ENCODE assay signal across 9 cellular contexts in the genomic region with DNA sequence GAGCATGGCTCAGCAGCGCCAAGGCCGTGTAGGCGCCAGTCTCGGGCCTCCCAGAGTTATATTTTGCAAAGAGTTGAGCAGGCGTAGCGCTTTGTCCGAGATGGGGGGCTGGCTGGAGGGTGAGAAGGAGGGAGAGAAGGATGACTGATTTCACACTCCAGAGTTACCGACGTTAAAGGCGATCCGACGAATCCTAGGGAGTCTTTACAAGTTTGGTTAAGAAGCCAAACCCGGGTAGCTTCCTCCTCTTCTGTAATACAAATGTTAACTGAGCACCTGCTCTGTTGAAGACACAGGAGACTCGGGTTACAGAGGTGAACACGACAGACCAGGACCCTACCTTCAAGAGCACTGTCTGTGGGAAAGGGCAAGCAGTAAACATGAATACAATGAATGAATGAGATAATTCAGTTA. TPM values are rescaled to one million over a fixed set of nuclear protein-coding genes. Genes with fewer than 3 reads are reported as not detected.
DNase-seq lines count a peak whose midpoint lies in the region; ATAC-seq, FAIRE-seq and TF ChIP-seq lines count a peak whose summit lies in the region.
"Had no signal": no experiment of that assay in that cellular context is flagged by ENCODE, and none has a peak within 500 bp of the region (broad histone marks: within the 10 kb centered on the region; RNA-seq: fewer than 3 reads in every experiment).

No MANE protein-coding gene starts in this region.

- no peaks in the 10 kb centered on the region for H3K9me3 Mint-ChIP-seq in activated naive CD4-positive, alpha-beta T cell treated with anti-CD3 and anti-CD28 coated beads, Interleukin-2, amount 10 ng/mL, durations not matched to agents 7 days and 5 days
- H3K9me3 Mint-ChIP-seq in activated T-helper 2 cell treated with anti-CD3 and anti-CD28 coated beads, Interferon-gamma antibody, Interleukin-2, Interleukin-4, amounts not matched to agents 10 μg/mL and 5 μg/mL and 100 μg/mL, durations not matched to agents 14 hours and 24 hours and 36 hours, result no peaks in the 10 kb centered on the region

- peaks cover 38% of the 10 kb centered on the region for H4K20me1 ChIP-seq in HepG2 (ENCODE audit: insufficient read depth, low read length)

- H3K4me1 ChIP-seq in HepG2 (ENCODE audit: insufficient read depth, low read length) (peaks cover 72% of the 10 kb centered on the region), upper lobe of right lung (peaks cover 42% of the 10 kb centered on the region)

- H3K27ac Mint-ChIP-seq in activated naive CD4-positive, alpha-beta T cell treated with anti-CD3 and anti-CD28 coated beads, Interleukin-2, amount 10 ng/mL, durations not matched to agents 7 days and 5 days, result peak overlapping the region; percentile 100
- peak overlapping the region; percentile 99 for H3K27ac Mint-ChIP-seq in activated T-helper 2 cell treated with anti-CD3 and anti-CD28 coated beads, Interferon-gamma antibody, Interleukin-2, Interleukin-4, amounts not matched to agents 10 μg/mL and 5 μg/mL and 100 μg/mL, durations not matched to agents 14 hours and 24 hours and 36 hours

- peak overlapping the region; percentile 99 for H3K4me2 ChIP-seq in HepG2 (ENCODE audit: low read depth, low read length)

- CTCF ChIA-PET in activated naive CD4-positive, alpha-beta T cell treated with anti-CD3 and anti-CD28 coated beads, Interleukin-2, amount 10 ng/mL, durations not matched to agents 7 days and 5 days (lab: Charles Lee), result interaction anchor here (2.2 to 2.4 kb wide), 2 partner anchors 49 to 76 kb away, joined by 8 to 13 read pairs; no protein-coding TSS in a partner anchor
- CTCF ChIA-PET in HepG2 (lab: Yijun Ruan, JAX; ENCODE audit: low intra/inter-chr PET ratio, low total read pairs), result no interaction called here

- H3K4me3 Mint-ChIP-seq in activated naive CD4-positive, alpha-beta T cell treated with anti-CD3 and anti-CD28 coated beads, Interleukin-2, amount 10 ng/mL, durations not matched to agents 7 days and 5 days, result peak overlapping the region; percentile 99
- H3K4me3 Mint-ChIP-seq in activated T-helper 2 cell treated with anti-CD3 and anti-CD28 coated beads, Interferon-gamma antibody, Interleukin-2, Interleukin-4, amounts not matched to agents 10 μg/mL and 5 μg/mL and 100 μg/mL, durations not matched to agents 14 hours and 24 hours and 36 hours (ENCODE audit: low read depth), result peak overlapping the region; percentile 98

- no peak for TF ChIP-seq POLR2A in HepG2 (IDR thresholded peaks at IDR 0.05; ENCODE audit: insufficient read depth in 1 of 2, low read depth in 2 of 2, low read length in 2 of 2)

- H3K4me1 Mint-ChIP-seq in activated naive CD4-positive, alpha-beta T cell treated with anti-CD3 and anti-CD28 coated beads, Interleukin-2, amount 10 ng/mL, durations not matched to agents 7 days and 5 days, result peaks cover 77% of the 10 kb centered on the region
- H3K4me1 Mint-ChIP-seq in activated T-helper 2 cell treated with anti-CD3 and anti-CD28 coated beads, Interferon-gamma antibody, Interleukin-2, Interleukin-4, amounts not matched to agents 10 μg/mL and 5 μg/mL and 100 μg/mL, durations not matched to agents 14 hours and 24 hours and 36 hours (ENCODE audit: low read depth), result peaks cover 50% of the 10 kb centered on the region

- TF ChIP-seq EP300 in HepG2 (IDR thresholded peaks at IDR 0.05; ENCODE audit: low read depth in 2 of 2, low read length in 2 of 2), result no peak
- no peak for TF ChIP-seq EP300 in HepG2 (CRISPR knock-in tag; IDR thresholded peaks at IDR 0.05; ENCODE audit: borderline replicate concordance)

- intact Hi-C loops in activated T-helper 2 cell treated with anti-CD3 and anti-CD28 coated beads, Interferon-gamma antibody, Interleukin-2, Interleukin-4, amounts not matched to agents 10 μg/mL and 5 μg/mL and 100 μg/mL, durations not matched to agents 14 hours and 24 hours and 36 hours (cut with micrococcal nuclease), result loop anchor here (1.0 to 10.0 kb wide), 8 partner anchors 30 to 350 kb away; a partner anchor contains a TSS
- intact Hi-C loops in HepG2 (cut with micrococcal nuclease; ENCODE audit: unreplicated experiment), result loop anchor here (5.0 kb wide), 3 partner anchors 38 to 128 kb away; a partner anchor contains a TSS
- intact Hi-C loops in upper lobe of right lung (cut with DNase I), result no loop called here

- H2AFZ ChIP-seq in HepG2 (ENCODE audit: low read length), result no peak overlapping the region

- FAIRE-seq in HepG2 (lab: Jason Lieb, UNC), result no peak

- WGBS in HepG2 (ENCODE audit: low lambda C conversion rate), result 0% methylated on average over 15 of the region's 15 CpGs

- no peaks in the 10 kb centered on the region for H3K27me3 Mint-ChIP-seq in activated naive CD4-positive, alpha-beta T cell treated with anti-CD3 and anti-CD28 coated beads, Interleukin-2, amount 10 ng/mL, durations not matched to agents 7 days and 5 days
- no peaks in the 10 kb centered on the region for H3K27me3 Mint-ChIP-seq in activated T-helper 2 cell treated with anti-CD3 and anti-CD28 coated beads, Interferon-gamma antibody, Interleukin-2, Interleukin-4, amounts not matched to agents 10 μg/mL and 5 μg/mL and 100 μg/mL, durations not matched to agents 14 hours and 24 hours and 36 hours (ENCODE audit: low read depth)

- peaks cover 28% of the 10 kb centered on the region for H3K36me3 Mint-ChIP-seq in activated naive CD4-positive, alpha-beta T cell treated with anti-CD3 and anti-CD28 coated beads, Interleukin-2, amount 10 ng/mL, durations not matched to agents 7 days and 5 days
- peaks cover 44% of the 10 kb centered on the region for H3K36me3 Mint-ChIP-seq in activated T-helper 2 cell treated with anti-CD3 and anti-CD28 coated beads, Interferon-gamma antibody, Interleukin-2, Interleukin-4, amounts not matched to agents 10 μg/mL and 5 μg/mL and 100 μg/mL, durations not matched to agents 14 hours and 24 hours and 36 hours (ENCODE audit: low read depth)

- TF ChIP-seq RAD21 in HepG2 (CRISPR knock-in tag; IDR thresholded peaks at IDR 0.05), result no peak

- in situ Hi-C loops in HepG2 (cut with HindIII; ENCODE audit: extremely low pct_ligation_motif_present, low pct_unique_long_range_greater_than_20kb), result no loop called here

- H3K79me2 ChIP-seq in HepG2 (ENCODE audit: insufficient read depth, low read length), result peaks cover 51% of the 10 kb centered on the region

- TF ChIP-seq CTCF in HepG2 (CRISPR knock-in tag; IDR thresholded peaks at IDR 0.05), result 0 out of 2 replicates have a peak, but pooled peaks have one; percentile 61
- peak; percentile 19 for TF ChIP-seq CTCF in upper lobe of right lung (IDR thresholded peaks at IDR 0.05)
- TF ChIP-seq CTCF in omental fat pad (IDR thresholded peaks at IDR 0.05), result no peak

- BruUV-seq in HepG2 (replicated peaks; lab: Mats Ljungman, UMichigan), result TSS peak; percentile 64

- peak overlapping the region; percentile 81 for H3K9ac ChIP-seq in HepG2 (ENCODE audit: insufficient read depth, low read depth, low read length)

- H3K36me3 ChIP-seq in HepG2 (replicated peaks in 1 of 2; ENCODE audit: control insufficient read depth in 1 of 2, insufficient read depth in 2 of 2, low read length in 2 of 2), result peaks cover 0 to 3% of the 10 kb centered on the region in 2 experiments; a peak in 1 of 5 replicates
- H3K36me3 ChIP-seq in upper lobe of right lung, result peaks cover 5% of the 10 kb centered on the region

- H3K9me3 ChIP-seq in HepG2 (ENCODE audit: low read length) (no peaks in the 10 kb centered on the region), upper lobe of right lung (no peaks in the 10 kb centered on the region)

- H3K27ac ChIP-seq in HepG2 (ENCODE audit: extremely low read length, insufficient read depth, low read length), result peak overlapping the region; percentile 100
- H3K27ac ChIP-seq in upper lobe of right lung, result peak overlapping the region; percentile 100

- ATAC-seq in HepG2, result no peak
- ATAC-seq in upper lobe of right lung, result no peak
- ATAC-seq in omental fat pad (ENCODE audit: low FRiP score), result no peak

- POLR2A ChIA-PET in HepG2 (lab: Yijun Ruan, JAX), result interaction anchor here (0.8 to 5.5 kb wide), 16 partner anchors 9 to 439 kb away, joined by 3 to 41 read pairs (median 9); a partner anchor contains a TSS

- DNase-seq in activated naive CD4-positive, alpha-beta T cell treated with anti-CD3 and anti-CD28 coated beads, Interleukin-2, amount 10 ng/mL, durations not matched to agents 7 days and 5 days, result no peak
- no peak for DNase-seq in activated naive CD4-positive, alpha-beta T cell (lab: John Stamatoyannopoulos, UW)
- no peak for DNase-seq in activated T-helper 2 cell treated with anti-CD3 and anti-CD28 coated beads, Interferon-gamma antibody, Interleukin-2, Interleukin-4, amounts not matched to agents 10 μg/mL and 5 μg/mL and 100 μg/mL, durations not matched to agents 14 hours and 24 hours and 36 hours (ENCODE audit: low spot score)
- DNase-seq in HepG2 (ENCODE audit: low spot score), result no peak
- DNase-seq in upper lobe of right lung, result no peak
- no peak for DNase-seq in omental fat pad (ENCODE audit: low spot score)
- no peak for DNase-seq in NCI-H2081 treated with DMSO at 0.1 percent for 48 hours (lab: John Stamatoyannopoulos, UW)
- no peak for DNase-seq in GM19238 (ENCODE audit: insufficient read length, low spot score)

- H3K4me3 ChIP-seq in HepG2 (replicated peaks in 1 of 3; ENCODE audit: insufficient read depth in 1 of 3, low read depth in 2 of 3, low read length in 3 of 3) (peak overlapping the region; percentile 70 to 82 (median 79)), upper lobe of right lung (peak overlapping the region; percentile 78)

- H3K27me3 ChIP-seq in HepG2 (ENCODE audit: control insufficient read depth in 1 of 2, insufficient read depth in 2 of 2, low read length in 2 of 2), result no peaks in the 10 kb centered on the region; a peak in 2 of 5 replicates
- no peaks in the 10 kb centered on the region for H3K27me3 ChIP-seq in upper lobe of right lung

RNA-seq across cellular contexts. Expression of a gene that starts 0.8 kb away (rescaled TPM):
- total RNA-seq in activated T-helper 2 cell treated with anti-CD3 and anti-CD28 coated beads, Interferon-gamma antibody, Interleukin-2, Interleukin-4, amounts not matched to agents 10 μg/mL and 5 μg/mL and 100 μg/mL, durations not matched to agents 14 hours and 24 hours and 36 hours, result 247 and 261 TPM in 2 replicates
- total RNA-seq in HepG2 (2016; rRNA removed; fragmentation: Illumina TruSeq; extraction: Trizol), result 17.8 and 63.2 TPM in 2 replicates
- total RNA-seq in HepG2 (2016; cell fraction: cytosol; rRNA removed; fragmentation: Illumina TruSeq; extraction: Trizol; ENCODE audit: low read depth), result 31.8 and 37.1 TPM in 2 replicates
- total RNA-seq in HepG2 (2016; cell fraction: insoluble cytoplasmic fraction; rRNA removed; fragmentation: Illumina TruSeq; extraction: Trizol), result 16.0 and 50.4 TPM in 2 replicates
- 16.5 and 17.5 TPM in 2 replicates for total RNA-seq in HepG2 (2016; cell fraction: membrane; rRNA removed; fragmentation: Illumina TruSeq; extraction: Trizol)
- 46.2 and 49.6 TPM in 2 replicates for total RNA-seq in HepG2 (2016; cell fraction: nucleus; rRNA removed; fragmentation: Illumina TruSeq; extraction: Trizol)
- polyA plus RNA-seq in HepG2 (2011; rRNA removed), result 17.2 and 18.3 TPM in 2 replicates
- polyA plus RNA-seq in HepG2 (2011; cell fraction: cytosol; rRNA removed), result 4.8 and 6.3 TPM in 2 replicates
- polyA plus RNA-seq in HepG2 (2011; cell fraction: nucleus; rRNA removed), result 85.5 and 109 TPM in 2 replicates
- polyA plus RNA-seq in HepG2 (2012), result 43.9 and 44.8 TPM in 2 replicates
- polyA plus RNA-seq in HepG2 (2016; cell fraction: cytosol; fragmentation: Illumina TruSeq; extraction: Trizol; ENCODE audit: low read depth), result 1.2 and 1.6 TPM in 2 replicates
- polyA plus RNA-seq in HepG2 (2016; cell fraction: insoluble cytoplasmic fraction; fragmentation: Illumina TruSeq; extraction: Trizol; ENCODE audit: low read depth), result 25.1 and 41.6 TPM in 2 replicates
- polyA plus RNA-seq in HepG2 (2016; cell fraction: membrane; fragmentation: Illumina TruSeq; extraction: Trizol; ENCODE audit: low read depth), result 2.8 and 4.1 TPM in 2 replicates
- 62.8 and 68.8 TPM in 2 replicates for polyA plus RNA-seq in HepG2 (2016; cell fraction: nucleus; fragmentation: Illumina TruSeq; extraction: Trizol; ENCODE audit: insufficient read depth, low read depth)
- polyA minus RNA-seq in HepG2 (2011; rRNA and poly(A)+ RNA removed; ENCODE audit: low replicate concordance), result 200 and 209 TPM in 2 replicates
- 71.5 and 80.7 TPM in 2 replicates for polyA minus RNA-seq in HepG2 (2011; cell fraction: cytosol; rRNA and poly(A)+ RNA removed)
- 159 and 190 TPM in 2 replicates for polyA minus RNA-seq in HepG2 (2011; cell fraction: nucleus; rRNA and poly(A)+ RNA removed)
- 105 TPM for total RNA-seq in upper lobe of right lung
- 10 to 100 TPM; 57.1 to 99.2 (median 77.1) TPM for total RNA-seq in omental fat pad

RNA-seq across cellular contexts. Expression of a gene that starts 3.7 kb away (rescaled TPM):
- not detected in 2 replicates for total RNA-seq in activated T-helper 2 cell treated with anti-CD3 and anti-CD28 coated beads, Interferon-gamma antibody, Interleukin-2, Interleukin-4, amounts not matched to agents 10 μg/mL and 5 μg/mL and 100 μg/mL, durations not matched to agents 14 hours and 24 hours and 36 hours
- total RNA-seq in HepG2 (2016; rRNA removed; fragmentation: Illumina TruSeq; extraction: Trizol), result 0.07 TPM in 1 of 2 replicates, not detected in the other
- not detected in 2 replicates for total RNA-seq in HepG2 (2016; cell fraction: cytosol; rRNA removed; fragmentation: Illumina TruSeq; extraction: Trizol; ENCODE audit: low read depth)
- total RNA-seq in HepG2 (2016; cell fraction: insoluble cytoplasmic fraction; rRNA removed; fragmentation: Illumina TruSeq; extraction: Trizol), result not detected in 2 replicates
- total RNA-seq in HepG2 (2016; cell fraction: membrane; rRNA removed; fragmentation: Illumina TruSeq; extraction: Trizol), result not detected in 2 replicates
- total RNA-seq in HepG2 (2016; cell fraction: nucleus; rRNA removed; fragmentation: Illumina TruSeq; extraction: Trizol), result not detected in 2 replicates
- polyA plus RNA-seq in HepG2 (2011; rRNA removed), result 0.04 TPM in 1 of 2 replicates, not detected in the other
- polyA plus RNA-seq in HepG2 (2011; cell fraction: cytosol; rRNA removed), result not detected in 2 replicates
- not detected in 2 replicates for polyA plus RNA-seq in HepG2 (2011; cell fraction: nucleus; rRNA removed)
- 0.09 and 0.16 TPM in 2 replicates for polyA plus RNA-seq in HepG2 (2012)
- not detected in 2 replicates for polyA plus RNA-seq in HepG2 (2016; cell fraction: cytosol; fragmentation: Illumina TruSeq; extraction: Trizol; ENCODE audit: low read depth)
- not detected in 2 replicates for polyA plus RNA-seq in HepG2 (2016; cell fraction: insoluble cytoplasmic fraction; fragmentation: Illumina TruSeq; extraction: Trizol; ENCODE audit: low read depth)
- polyA plus RNA-seq in HepG2 (2016; cell fraction: membrane; fragmentation: Illumina TruSeq; extraction: Trizol; ENCODE audit: low read depth), result not detected in 2 replicates
- not detected in 2 replicates for polyA plus RNA-seq in HepG2 (2016; cell fraction: nucleus; fragmentation: Illumina TruSeq; extraction: Trizol; ENCODE audit: insufficient read depth, low read depth)
- polyA minus RNA-seq in HepG2 (2011; rRNA and poly(A)+ RNA removed; ENCODE audit: low replicate concordance), result not detected in 2 replicates
- not detected in 2 replicates for polyA minus RNA-seq in HepG2 (2011; cell fraction: cytosol; rRNA and poly(A)+ RNA removed)
- polyA minus RNA-seq in HepG2 (2011; cell fraction: nucleus; rRNA and poly(A)+ RNA removed), result not detected in 2 replicates
- total RNA-seq in upper lobe of right lung, result not detected
- total RNA-seq in omental fat pad, result not detected
- total RNA-seq: glomerular endothelial cell had no signal

RNA-seq across cellular contexts. Expression of a gene that starts 5.5 kb away (rescaled TPM):
- 20.2 and 20.3 TPM in 2 replicates for total RNA-seq in activated T-helper 2 cell treated with anti-CD3 and anti-CD28 coated beads, Interferon-gamma antibody, Interleukin-2, Interleukin-4, amounts not matched to agents 10 μg/mL and 5 μg/mL and 100 μg/mL, durations not matched to agents 14 hours and 24 hours and 36 hours
- 3.3 and 4.3 TPM in 2 replicates for total RNA-seq in HepG2 (2016; rRNA removed; fragmentation: Illumina TruSeq; extraction: Trizol)
- 0.40 and 0.53 TPM in 2 replicates for total RNA-seq in HepG2 (2016; cell fraction: cytosol; rRNA removed; fragmentation: Illumina TruSeq; extraction: Trizol; ENCODE audit: low read depth)
- total RNA-seq in HepG2 (2016; cell fraction: insoluble cytoplasmic fraction; rRNA removed; fragmentation: Illumina TruSeq; extraction: Trizol), result 3.5 and 4.2 TPM in 2 replicates
- total RNA-seq in HepG2 (2016; cell fraction: membrane; rRNA removed; fragmentation: Illumina TruSeq; extraction: Trizol), result 2.0 and 2.1 TPM in 2 replicates
- total RNA-seq in HepG2 (2016; cell fraction: nucleus; rRNA removed; fragmentation: Illumina TruSeq; extraction: Trizol), result 4.9 and 5.7 TPM in 2 replicates
- polyA plus RNA-seq in HepG2 (2011; rRNA removed), result 7.4 and 7.9 TPM in 2 replicates
- 5.5 and 5.7 TPM in 2 replicates for polyA plus RNA-seq in HepG2 (2011; cell fraction: cytosol; rRNA removed)
- 16.5 and 17.2 TPM in 2 replicates for polyA plus RNA-seq in HepG2 (2011; cell fraction: nucleus; rRNA removed)
- polyA plus RNA-seq in HepG2 (2012), result 7.9 and 9.5 TPM in 2 replicates
- 0.25 and 0.36 TPM in 2 replicates for polyA plus RNA-seq in HepG2 (2016; cell fraction: cytosol; fragmentation: Illumina TruSeq; extraction: Trizol; ENCODE audit: low read depth)
- 4.0 and 4.5 TPM in 2 replicates for polyA plus RNA-seq in HepG2 (2016; cell fraction: insoluble cytoplasmic fraction; fragmentation: Illumina TruSeq; extraction: Trizol; ENCODE audit: low read depth)
- 1.1 and 1.4 TPM in 2 replicates for polyA plus RNA-seq in HepG2 (2016; cell fraction: membrane; fragmentation: Illumina TruSeq; extraction: Trizol; ENCODE audit: low read depth)
- polyA plus RNA-seq in HepG2 (2016; cell fraction: nucleus; fragmentation: Illumina TruSeq; extraction: Trizol; ENCODE audit: insufficient read depth, low read depth), result 10.4 and 11.2 TPM in 2 replicates
- 19.5 and 24.6 TPM in 2 replicates for polyA minus RNA-seq in HepG2 (2011; rRNA and poly(A)+ RNA removed; ENCODE audit: low replicate concordance)
- 6.2 and 7.2 TPM in 2 replicates for polyA minus RNA-seq in HepG2 (2011; cell fraction: cytosol; rRNA and poly(A)+ RNA removed)
- polyA minus RNA-seq in HepG2 (2011; cell fraction: nucleus; rRNA and poly(A)+ RNA removed), result 12.5 and 14.9 TPM in 2 replicates
- 84.7 TPM for total RNA-seq in upper lobe of right lung
- total RNA-seq in omental fat pad, result 10 to 100 TPM; 27.5 to 57.9 (median 38.5) TPM

RNA-seq across cellular contexts. Expression of a gene that starts 40.1 kb away (rescaled TPM):
- 6.6 and 6.9 TPM in 2 replicates for total RNA-seq in activated T-helper 2 cell treated with anti-CD3 and anti-CD28 coated beads, Interferon-gamma antibody, Interleukin-2, Interleukin-4, amounts not matched to agents 10 μg/mL and 5 μg/mL and 100 μg/mL, durations not matched to agents 14 hours and 24 hours and 36 hours
- total RNA-seq in HepG2 (2016; rRNA removed; fragmentation: Illumina TruSeq; extraction: Trizol) (3.6 and 5.4 TPM in 2 replicates), upper lobe of right lung (10.1 TPM), omental fat pad (10 to 100 TPM in 1 of 4 donors, 1 to 10 TPM in 3; 3.0 to 10.9 (median 7.4) TPM)
- 2.0 and 3.3 TPM in 2 replicates for total RNA-seq in HepG2 (2016; cell fraction: cytosol; rRNA removed; fragmentation: Illumina TruSeq; extraction: Trizol; ENCODE audit: low read depth)
- total RNA-seq in HepG2 (2016; cell fraction: insoluble cytoplasmic fraction; rRNA removed; fragmentation: Illumina TruSeq; extraction: Trizol), result 3.8 and 6.3 TPM in 2 replicates
- 5.4 and 5.7 TPM in 2 replicates for total RNA-seq in HepG2 (2016; cell fraction: membrane; rRNA removed; fragmentation: Illumina TruSeq; extraction: Trizol)
- total RNA-seq in HepG2 (2016; cell fraction: nucleus; rRNA removed; fragmentation: Illumina TruSeq; extraction: Trizol), result 4.3 and 6.2 TPM in 2 replicates
- 33.7 and 39.6 TPM in 2 replicates for polyA plus RNA-seq in HepG2 (2011; rRNA removed)
- 31.4 and 33.2 TPM in 2 replicates for polyA plus RNA-seq in HepG2 (2011; cell fraction: cytosol; rRNA removed)
- 39.4 and 43.0 TPM in 2 replicates for polyA plus RNA-seq in HepG2 (2011; cell fraction: nucleus; rRNA removed)
- 19.3 and 22.8 TPM in 2 replicates for polyA plus RNA-seq in HepG2 (2012)
- polyA plus RNA-seq in HepG2 (2016; cell fraction: cytosol; fragmentation: Illumina TruSeq; extraction: Trizol; ENCODE audit: low read depth), result 4.4 and 6.0 TPM in 2 replicates
- polyA plus RNA-seq in HepG2 (2016; cell fraction: insoluble cytoplasmic fraction; fragmentation: Illumina TruSeq; extraction: Trizol; ENCODE audit: low read depth), result 10.0 and 13.6 TPM in 2 replicates
- polyA plus RNA-seq in HepG2 (2016; cell fraction: membrane; fragmentation: Illumina TruSeq; extraction: Trizol; ENCODE audit: low read depth), result 9.9 and 11.0 TPM in 2 replicates
- polyA plus RNA-seq in HepG2 (2016; cell fraction: nucleus; fragmentation: Illumina TruSeq; extraction: Trizol; ENCODE audit: insufficient read depth, low read depth), result 23.1 and 25.7 TPM in 2 replicates
- 2.6 and 35.4 TPM in 2 replicates for polyA minus RNA-seq in HepG2 (2011; rRNA and poly(A)+ RNA removed; ENCODE audit: low replicate concordance)
- 6.4 and 7.2 TPM in 2 replicates for polyA minus RNA-seq in HepG2 (2011; cell fraction: cytosol; rRNA and poly(A)+ RNA removed)
- 9.0 and 9.9 TPM in 2 replicates for polyA minus RNA-seq in HepG2 (2011; cell fraction: nucleus; rRNA and poly(A)+ RNA removed)

RNA-seq across cellular contexts. Expression of a gene that starts 45.7 kb away (rescaled TPM):
- total RNA-seq in activated T-helper 2 cell treated with anti-CD3 and anti-CD28 coated beads, Interferon-gamma antibody, Interleukin-2, Interleukin-4, amounts not matched to agents 10 μg/mL and 5 μg/mL and 100 μg/mL, durations not matched to agents 14 hours and 24 hours and 36 hours, result 4.8 and 6.1 TPM in 2 replicates
- total RNA-seq in HepG2 (2016; rRNA removed; fragmentation: Illumina TruSeq; extraction: Trizol) (0.20 and 0.55 TPM in 2 replicates), upper lobe of right lung (1.1 TPM), omental fat pad (1 to 10 TPM in 3 of 4 donors, under 1 TPM in 1; 0.72 to 1.9 (median 1.7) TPM)
- total RNA-seq in HepG2 (2016; cell fraction: cytosol; rRNA removed; fragmentation: Illumina TruSeq; extraction: Trizol; ENCODE audit: low read depth), result 0.35 and 0.40 TPM in 2 replicates
- total RNA-seq in HepG2 (2016; cell fraction: insoluble cytoplasmic fraction; rRNA removed; fragmentation: Illumina TruSeq; extraction: Trizol), result 0.22 and 0.37 TPM in 2 replicates
- 0.52 and 0.77 TPM in 2 replicates for total RNA-seq in HepG2 (2016; cell fraction: membrane; rRNA removed; fragmentation: Illumina TruSeq; extraction: Trizol)
- 0.13 and 0.53 TPM in 2 replicates for total RNA-seq in HepG2 (2016; cell fraction: nucleus; rRNA removed; fragmentation: Illumina TruSeq; extraction: Trizol)
- polyA plus RNA-seq in HepG2 (2011; rRNA removed), result 7.0 and 7.6 TPM in 2 replicates
- 4.4 and 5.5 TPM in 2 replicates for polyA plus RNA-seq in HepG2 (2011; cell fraction: cytosol; rRNA removed)
- polyA plus RNA-seq in HepG2 (2011; cell fraction: nucleus; rRNA removed), result 11.9 and 12.6 TPM in 2 replicates
- 4.0 and 6.3 TPM in 2 replicates for polyA plus RNA-seq in HepG2 (2012)
- 0.61 and 0.87 TPM in 2 replicates for polyA plus RNA-seq in HepG2 (2016; cell fraction: cytosol; fragmentation: Illumina TruSeq; extraction: Trizol; ENCODE audit: low read depth)
- 0.62 and 1.0 TPM in 2 replicates for polyA plus RNA-seq in HepG2 (2016; cell fraction: insoluble cytoplasmic fraction; fragmentation: Illumina TruSeq; extraction: Trizol; ENCODE audit: low read depth)
- polyA plus RNA-seq in HepG2 (2016; cell fraction: membrane; fragmentation: Illumina TruSeq; extraction: Trizol; ENCODE audit: low read depth), result 1.2 TPM in 2 replicates
- polyA plus RNA-seq in HepG2 (2016; cell fraction: nucleus; fragmentation: Illumina TruSeq; extraction: Trizol; ENCODE audit: insufficient read depth, low read depth), result 1.1 and 1.6 TPM in 2 replicates
- polyA minus RNA-seq in HepG2 (2011; rRNA and poly(A)+ RNA removed; ENCODE audit: low replicate concordance), result 3.3 and 7.7 TPM in 2 replicates
- 2.0 and 2.3 TPM in 2 replicates for polyA minus RNA-seq in HepG2 (2011; cell fraction: cytosol; rRNA and poly(A)+ RNA removed)
- 1.1 and 1.2 TPM in 2 replicates for polyA minus RNA-seq in HepG2 (2011; cell fraction: nucleus; rRNA and poly(A)+ RNA removed)

Comparison
In these comparisons a context has a peak if more than half of its experiments do, and no peak if none do; other contexts are left out.
1. CTCF ChIP-seq: peak in HepG2 (single experiment) and upper lobe of right lung (single experiment); none in omental fat pad (0 of 3).